In the genomic region with DNA sequence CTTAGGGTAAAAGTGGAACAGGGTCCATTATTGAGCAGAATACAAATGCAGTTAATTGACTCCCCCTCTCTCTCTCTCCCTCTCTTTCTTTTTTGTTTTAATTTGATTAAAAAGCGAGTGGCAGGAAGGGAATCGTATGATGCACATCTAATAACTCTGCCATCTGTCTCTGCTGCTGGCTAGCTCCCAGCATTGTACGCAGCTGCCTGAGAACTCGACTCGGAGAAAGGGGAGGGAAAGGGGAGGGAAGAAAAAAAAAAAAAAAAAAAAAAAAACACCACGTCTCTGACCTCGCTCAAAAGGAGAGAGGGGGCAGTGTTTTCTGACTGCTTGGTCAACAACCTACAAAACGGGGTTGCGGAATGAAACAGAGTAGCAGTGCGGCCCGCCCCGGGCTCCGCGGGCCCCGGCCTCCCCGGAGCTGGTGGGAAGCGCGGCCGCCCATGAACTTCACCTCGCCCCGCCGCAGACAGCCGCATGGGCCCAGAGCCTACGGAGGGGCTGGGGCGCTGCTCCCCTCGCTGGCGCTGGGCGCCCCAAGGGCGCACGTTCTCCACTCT, we compare ENCODE assay signal across 1 cellular context.
TF ChIP-seq lines count a peak whose summit lies in the region.

No MANE protein-coding gene starts in this region.

TF ChIP-seq in HepG2, 621 proteins besides CTCF, POLR2A, EP300 and RAD21 (continued from another document):
- no peak for TF ChIP-seq ZFP36L1 (CRISPR knock-in tag; IDR thresholded peaks at IDR 0.05)
- TF ChIP-seq ZNF205 (CRISPR knock-in tag; IDR thresholded peaks at IDR 0.05): no peak
